In genomic region chr19:3383121-3383722, GRCh38 we compare ENCODE assay signal across 17 cellular contexts. TPM values are rescaled to one million over a fixed set of nuclear protein-coding genes. Genes with fewer than 3 reads are reported as not detected.
DNase-seq lines count a peak whose midpoint lies in the region; ATAC-seq, FAIRE-seq and TF ChIP-seq lines count a peak whose summit lies in the region.
"Had no signal": no experiment of that assay in that cellular context is flagged by ENCODE, and none has a peak within 500 bp of the region (broad histone marks: within the 10 kb centered on the region; RNA-seq: fewer than 3 reads in every experiment).

No MANE protein-coding gene starts in this region.

- no peak overlapping the region for H3K23ac ChIP-seq in H1 (ENCODE audit: insufficient read length)

- H3K79me1 ChIP-seq in H1 (ENCODE audit: low read depth, low read length): no peaks in the 10 kb centered on the region

- no peak overlapping the region for H2BK120ac ChIP-seq in H1 (replicated peaks; ENCODE audit: low read depth, low read length)

- DNase-seq in NCI-H446 (lab: John Stamatoyannopoulos, UW) (peak; percentile 76 to 89), H1 (ENCODE audit: low read depth in 1 of 2, low spot score in 2 of 2) (no peak), tibial nerve (ENCODE audit: low spot score in 2 of 2) (peak in 1 of 2 donors; percentile 48), chondrocyte (ENCODE audit: low spot score) (no peak), pons (ENCODE audit: low spot score) (no peak), NAMALWA (ENCODE audit: low spot score) (no peak)
- DNase-seq: activated CD4-positive, alpha-beta T cell treated with anti-CD3 and anti-CD28 coated beads, Interleukin-2, amount 10 ng/mL, durations not matched to agents 7 days and 5 days; activated gamma-delta T cell; central memory CD4-positive, alpha-beta T cell; foreskin melanocyte; MM.1S; natural killer cell; NCI-H2171; OCI-M1; stimulated activated CD8-positive, alpha-beta memory T cell treated with anti-CD3 and anti-CD28 coated beads, Interleukin-4, amount 100 ng/mL, for 48 hours had no signal

- H3K4me1 Mint-ChIP-seq in chondrocyte (ENCODE audit: low read depth): peaks cover 32% of the 10 kb centered on the region

- TF ChIP-seq EP300 in H1 (IDR thresholded peaks at IDR 0.05; ENCODE audit: borderline replicate concordance in 1 of 2, low read depth in 2 of 2, low read length in 2 of 2) (no peak), tibial nerve (IDR thresholded peaks at IDR 0.05) (peak in 1 of 2 donors; percentile 46)

- no peak for FAIRE-seq in H1 (lab: Jason Lieb, UNC)

- H3K18ac ChIP-seq in H1 (ENCODE audit: extremely low read depth, low read length): no peak overlapping the region

- CTCF ChIA-PET in H1 (lab: Charles Lee; ENCODE audit: partially characterized antibody): interaction anchor here (1.1 to 2.6 kb wide), 3 partner anchors 9 to 46 kb away, joined by 3 to 13 read pairs (median 8); no protein-coding TSS in a partner anchor

- H3K4me3 ChIP-seq in H1 (ENCODE audit: extremely low read depth in 1 of 4, insufficient read depth in 2 of 4, low read depth in 3 of 4, low read length in 4 of 4): no peak overlapping the region
- H3K4me3 ChIP-seq in muscle layer of colon (ENCODE audit: low read depth in 1 of 2, low read length in 2 of 2): peak overlapping the region in 1 of 2 donors; percentile 27
- no peak overlapping the region for H3K4me3 ChIP-seq in tibial nerve

- H3K9me3 ChIP-seq in H1 (ENCODE audit: insufficient read depth in 2 of 2, low read depth in 1 of 2, low read length in 1 of 2) (no peaks in the 10 kb centered on the region), muscle layer of colon (ENCODE audit: low read length) (no peaks in the 10 kb centered on the region), tibial nerve (no peaks in the 10 kb centered on the region)

- no peak overlapping the region for H3K4ac ChIP-seq in H1 (replicated peaks; ENCODE audit: insufficient read length, low read depth, low read length)

- H3K14ac ChIP-seq in H1 (ENCODE audit: insufficient read length): no peak overlapping the region

- H3K36me3 Mint-ChIP-seq in chondrocyte (ENCODE audit: low read depth): peaks cover 8% of the 10 kb centered on the region
- H3K36me3 Mint-ChIP-seq: natural killer cell had no signal

- H4K8ac ChIP-seq in H1 (ENCODE audit: extremely low read depth, insufficient read depth, low read length): no peak overlapping the region

- no peak overlapping the region for H2BK20ac ChIP-seq in H1 (ENCODE audit: low read length)

- peaks cover 0 to 2% of the 10 kb centered on the region in 2 experiments for H4K20me1 ChIP-seq in H1 (replicated peaks in 1 of 2; ENCODE audit: control insufficient read depth in 1 of 2, insufficient read depth in 2 of 2, low read length in 2 of 2)

- peak overlapping the region; percentile 17 for H4K91ac ChIP-seq in H1 (replicated peaks; ENCODE audit: insufficient read length, low read length)

- no peaks in the 10 kb centered on the region for H3K27me3 Mint-ChIP-seq in chondrocyte (ENCODE audit: low read depth)
- H3K27me3 Mint-ChIP-seq: activated CD4-positive, alpha-beta T cell treated with anti-CD3 and anti-CD28 coated beads, Interleukin-2, amount 10 ng/mL, durations not matched to agents 7 days and 5 days had no signal

- H3K27me3 ChIP-seq in H1 (replicated peaks in 1 of 4; ENCODE audit: control insufficient read depth in 3 of 4, extremely low read depth in 1 of 4, insufficient read depth in 3 of 4, low read length in 3 of 4) (no peaks in the 10 kb centered on the region; a peak in 2 of 7 replicates), muscle layer of colon (ENCODE audit: control insufficient read depth in 1 of 2, insufficient read depth in 2 of 2, low read length in 2 of 2) (no peaks in the 10 kb centered on the region), tibial nerve (no peaks in the 10 kb centered on the region)

- H3K36me3 ChIP-seq in H1 (ENCODE audit: control insufficient read depth in 2 of 4, insufficient read depth in 4 of 4, low read length in 3 of 4): no peaks in the 10 kb centered on the region
- peaks cover 6% of the 10 kb centered on the region for H3K36me3 ChIP-seq in muscle layer of colon (ENCODE audit: insufficient read depth, low read length)
- H3K36me3 ChIP-seq in tibial nerve: peaks cover 4 to 24% (median 10%) of the 10 kb centered on the region in 3 donors

- H2AFZ ChIP-seq in H1 (ENCODE audit: low read length): no peak overlapping the region

- TF ChIP-seq POLR2A in H1 (IDR thresholded peaks at IDR 0.05; ENCODE audit: control extremely low read depth in 1 of 2, low read depth in 2 of 2, low read length in 2 of 2) (no peak), tibial nerve (IDR thresholded peaks at IDR 0.05) (no peak)

- no peak overlapping the region for H4K5ac ChIP-seq in H1 (ENCODE audit: insufficient read length, low read depth, low read length)

- 0 out of 2 replicates have a peak overlapping the region, but pooled peaks have one; percentile 39 for H2BK5ac ChIP-seq in H1 (ENCODE audit: low read depth, low read length)

- no peak for TF ChIP-seq CTCF in H1 (IDR thresholded peaks at IDR 0.05; ENCODE audit: control extremely low read depth in 1 of 3, insufficient read depth in 1 of 3, low read depth in 1 of 3, low read length in 3 of 3)
- TF ChIP-seq CTCF in tibial nerve (IDR thresholded peaks at IDR 0.05): no peak
- no peak for TF ChIP-seq CTCF in chondrocyte (IDR thresholded peaks at IDR 0.05)

- no peak overlapping the region for H3K4me3 Mint-ChIP-seq in chondrocyte (ENCODE audit: unreplicated experiment)
- H3K4me3 Mint-ChIP-seq: activated CD4-positive, alpha-beta T cell treated with anti-CD3 and anti-CD28 coated beads, Interleukin-2, amount 10 ng/mL, durations not matched to agents 7 days and 5 days; natural killer cell had no signal

- 86% methylated on average over 13 of the region's 13 CpGs; no CpG with 5 or more reads in 1 of the 2 experiments for WGBS in H1 (ENCODE audit: extremely low coverage in 1 of 2, insufficient coverage in 1 of 2, insufficient read length in 1 of 2, insufficient replicate concordance in 2 of 2, low coverage in 1 of 2, low lambda C conversion rate in 2 of 2, missing lambda C conversion rate in 1 of 2), 2 experiments
- 60 to 65% methylated on average over 7 to 12 of the region's 13 CpGs for WGBS in tibial nerve, 2 donors

- H3K56ac ChIP-seq in H1 (replicated peaks; ENCODE audit: insufficient read length, low read depth, low read length): no peak overlapping the region

- no peak overlapping the region for H3K27ac ChIP-seq in H1 (ENCODE audit: low read depth, low read length)
- peak overlapping the region; percentile 68 for H3K27ac ChIP-seq in muscle layer of colon (ENCODE audit: low read depth, low read length)
- H3K27ac ChIP-seq in tibial nerve: peak overlapping the region; percentile 2 to 94 (median 76)

- H3K4me1 ChIP-seq in H1 (replicated peaks in 1 of 4; ENCODE audit: control insufficient read depth in 3 of 4, insufficient read depth in 4 of 4, low read length in 3 of 4) (peaks cover 0 to 8% (median under 1%) of the 10 kb centered on the region in 4 experiments; a peak in 3 of 7 replicates), muscle layer of colon (ENCODE audit: insufficient read depth, low read length) (peaks cover 80% of the 10 kb centered on the region), tibial nerve (peaks cover 0 to 93% (median 53%) of the 10 kb centered on the region in 4 donors)

- H2AK5ac ChIP-seq in H1 (ENCODE audit: low read depth, low read length): no peak overlapping the region

- no peak overlapping the region; the same call in 1 of the 2 replicates for H2BK15ac ChIP-seq in H1 (ENCODE audit: low read length)

- H3K4me2 ChIP-seq in H1 (ENCODE audit: insufficient read depth in 1 of 2, low read depth in 2 of 2, low read length in 2 of 2): no peak overlapping the region

- H2BK12ac ChIP-seq in H1 (ENCODE audit: low read depth, low read length): peak overlapping the region; percentile 77; the same call in 1 of the 2 replicates

- no peaks in the 10 kb centered on the region for H3K23me2 ChIP-seq in H1 (ENCODE audit: low read depth, low read length)

- no peak for ATAC-seq in GM18873 (IDR thresholded peaks at IDR 0.05; ENCODE audit: low FRiP score, unreplicated experiment)
- ATAC-seq: natural killer cell had no signal

- H3K27ac Mint-ChIP-seq in chondrocyte (ENCODE audit: unreplicated experiment): no peak overlapping the region

- no peaks in the 10 kb centered on the region for H3K9me3 Mint-ChIP-seq in chondrocyte (ENCODE audit: low read depth)
- H3K9me3 Mint-ChIP-seq: activated CD4-positive, alpha-beta T cell treated with anti-CD3 and anti-CD28 coated beads, Interleukin-2, amount 10 ng/mL, durations not matched to agents 7 days and 5 days; natural killer cell had no signal

- TF ChIP-seq RAD21 in H1 (IDR thresholded peaks at IDR 0.05 in 1 of 2, conservative IDR thresholded peaks at IDR 0.05 in 1 of 2; ENCODE audit: low read depth in 2 of 2, low read length in 2 of 2): no peak

- POLR2A ChIA-PET in H1 (lab: Charles Lee; ENCODE audit: partially characterized antibody): no interaction called here

- H3K9ac ChIP-seq in H1 (replicated peaks in 1 of 4; ENCODE audit: extremely low read depth in 1 of 4, low read depth in 3 of 4, low read length in 3 of 4) (no peak overlapping the region), muscle layer of colon (ENCODE audit: low read length) (peak overlapping the region; percentile 50)

- no peaks in the 10 kb centered on the region for H3K79me2 ChIP-seq in H1 (ENCODE audit: control insufficient read depth in 1 of 2, insufficient read depth in 2 of 2, low read length in 2 of 2)

TF ChIP-seq in H1, 55 proteins besides CTCF, POLR2A, EP300 and RAD21:
- TF ChIP-seq TEAD4 (IDR thresholded peaks at IDR 0.05; ENCODE audit: low read depth, low read length) (no peak), RFX5 (IDR thresholded peaks at IDR 0.05; ENCODE audit: borderline replicate concordance, low read depth, low read length) (no peak), ASH2L (IDR thresholded peaks at IDR 0.05; ENCODE audit: low read length) (no peak), SP1 (IDR thresholded peaks at IDR 0.05; ENCODE audit: low read depth, low read length) (no peak)

RNA-seq across cellular contexts. Expression of gene NFIC, which starts 16.8 kb away (rescaled TPM):
- 2.6 and 3.2 TPM in 2 replicates for total RNA-seq in H1 (2021; fragmentation: NEBNext Ultra II Directional; extraction: Animal tissue kit (Norgen Biotek cat#: 25700))
- 0.56 and 0.82 TPM in 2 replicates for polyA plus RNA-seq in H1 (2011; rRNA removed)
- polyA plus RNA-seq in H1 (2011; cell fraction: cytosol; rRNA removed): 0.35 TPM
- polyA plus RNA-seq in H1 (2011; cell fraction: nucleus; rRNA removed): 0.88 TPM
- 2.1 to 4.3 TPM (median 3.5 TPM) in 4 replicates for polyA plus RNA-seq in H1 (2012, experiment 1 of 2)
- 2.9 TPM for polyA plus RNA-seq in H1 (2012, experiment 2 of 2)
- polyA plus RNA-seq in H1 (2013, experiment 1 of 2): 6.0 TPM
- 5.3 TPM for polyA plus RNA-seq in H1 (2013, experiment 2 of 2)
- polyA minus RNA-seq in H1 (2011; rRNA and poly(A)+ RNA removed): 0.34 and 0.41 TPM in 2 replicates
- 1.2 TPM for polyA minus RNA-seq in H1 (2011; cell fraction: cytosol; rRNA and poly(A)+ RNA removed)
- 1.6 TPM for polyA minus RNA-seq in H1 (2011; cell fraction: nucleus; rRNA and poly(A)+ RNA removed)
- total RNA-seq in tibial nerve (100 to 1,000 TPM; 138 to 200 (median 160) TPM), chondrocyte (81.5 to 85.5 TPM (median 83.4 TPM) in 3 replicates)

Comparison
In these comparisons a context has a peak if more than half of its experiments do, and no peak if none do; other contexts are left out.
1. DNase-seq: peak in NCI-H446 (2 of 2); none in H1 (0 of 2), chondrocyte (single experiment), pons (single experiment) and NAMALWA (single experiment).
2. RNA of gene NFIC, which starts 16.8 kb away (total RNA-seq): 138 to 200 TPM in tibial nerve and 81.5 to 85.5 TPM in chondrocyte; 2.6 to 3.2 TPM in H1; every median in the first group is over 10 times any median in the second.